In the genomic region with DNA sequence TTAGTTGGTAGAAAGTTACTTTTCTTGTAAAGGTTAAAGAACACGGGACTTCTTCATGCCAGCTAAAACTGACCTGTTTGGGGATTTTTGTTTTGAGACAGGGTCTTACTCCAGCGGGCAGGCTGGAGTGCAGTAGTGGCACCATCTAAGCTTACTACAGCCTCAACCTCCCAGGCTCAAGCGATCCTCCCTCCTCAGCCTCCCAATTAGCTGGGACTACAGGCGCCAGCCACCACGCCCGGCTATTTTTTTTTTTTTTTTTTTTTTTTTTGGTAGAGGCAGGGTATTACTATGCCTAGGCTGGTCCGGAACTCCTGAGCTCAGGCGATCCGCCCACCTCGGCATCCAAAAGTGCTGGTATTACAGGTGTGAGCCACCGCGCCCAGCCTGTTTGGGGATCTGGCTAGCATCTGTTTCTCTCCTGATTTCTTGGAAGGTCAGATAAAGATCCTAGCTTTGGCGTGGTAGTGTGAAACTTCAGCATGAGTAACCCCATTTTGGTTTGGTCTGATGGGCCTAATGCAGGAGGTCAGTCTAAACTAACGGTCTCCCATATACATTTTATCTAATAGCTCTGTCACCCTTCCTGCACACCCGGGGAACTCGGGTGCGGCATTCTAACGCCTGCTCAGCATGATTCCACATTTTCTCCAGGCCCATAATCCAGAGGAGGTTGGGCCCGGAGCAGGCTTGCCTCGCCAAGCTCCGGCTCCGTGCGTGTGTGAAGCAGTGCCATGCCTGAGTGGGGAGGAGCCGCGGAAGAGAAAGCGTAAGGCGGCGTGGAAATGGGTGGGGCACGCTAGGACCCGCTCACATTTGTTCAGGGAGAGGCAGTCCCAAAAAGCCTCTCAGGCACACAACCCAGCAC, we compare ENCODE assay signal across 7 cellular contexts. TPM values are rescaled to one million over a fixed set of nuclear protein-coding genes. Genes with fewer than 3 reads are reported as not detected.
DNase-seq lines count a peak whose midpoint lies in the region; TF ChIP-seq lines count a peak whose summit lies in the region.

No MANE protein-coding gene starts in this region.

- peaks cover 15% of the 10 kb centered on the region for H3K4me1 ChIP-seq in HAP-1

- H3K9me3 ChIP-seq in HAP-1, result no peaks in the 10 kb centered on the region
- no peaks in the 10 kb centered on the region for H3K9me3 ChIP-seq in MG63
- no peaks in the 10 kb centered on the region for H3K9me3 ChIP-seq in WERI-Rb-1 (ENCODE audit: severe bottlenecking)

- no peaks in the 10 kb centered on the region for H3K27me3 ChIP-seq in HAP-1 (ENCODE audit: low read depth)
- H3K27me3 ChIP-seq in MG63, result no peaks in the 10 kb centered on the region
- H3K27me3 ChIP-seq in WERI-Rb-1 (ENCODE audit: insufficient read depth, low read depth, severe bottlenecking), result no peaks in the 10 kb centered on the region

- TF ChIP-seq CTCF in GM12875 (IDR thresholded peaks at IDR 0.05; ENCODE audit: borderline replicate concordance, insufficient read depth, low read depth, low read length), result no peak
- TF ChIP-seq CTCF in WERI-Rb-1 (IDR thresholded peaks at IDR 0.05; ENCODE audit: low read depth, low read length), result no peak
- no peak for TF ChIP-seq CTCF in cardiac fibroblast (IDR thresholded peaks at IDR 0.05; ENCODE audit: low read depth, low read length)

- peak in 1 of 2 experiments; percentile 69 for DNase-seq in HAP-1 (ENCODE audit: low spot score in 2 of 2)
- DNase-seq in MG63, result peak; percentile 86
- DNase-seq in WERI-Rb-1, result peak; percentile 73
- DNase-seq in cardiac fibroblast (ENCODE audit: low read depth in 2 of 2), result peak; percentile 78 to 90
- peak; percentile 54 for DNase-seq in kidney glomerular epithelial cell (lab: John Stamatoyannopoulos, UW)
- peak; percentile 45 to 64 (median 56) for DNase-seq in stimulated activated CD4-positive, alpha-beta T cell treated with anti-CD3 and anti-CD28 coated beads, Interleukin-1b, Interleukin-23, amount 100 ng/mL, for 24 hours (ENCODE audit: low read depth in 4 of 4, low spot score in 1 of 4)

- H3K27ac ChIP-seq in WERI-Rb-1, result peak overlapping the region; percentile 100

- H3K36me3 ChIP-seq in HAP-1 (replicated peaks), result peaks cover 37% of the 10 kb centered on the region
- H3K36me3 ChIP-seq in MG63, result peaks cover 37% of the 10 kb centered on the region
- H3K36me3 ChIP-seq in WERI-Rb-1, result peaks cover 36% of the 10 kb centered on the region

- H3K4me3 ChIP-seq in GM12875 (ENCODE audit: low read depth, low read length) (peak overlapping the region; percentile 93), HAP-1 (peak overlapping the region; percentile 98), MG63 (peak overlapping the region; percentile 98), WERI-Rb-1 (ENCODE audit: low read depth, low read length) (peak overlapping the region; percentile 95), cardiac fibroblast (replicated peaks in 1 of 2; ENCODE audit: low read depth in 2 of 2, low read length in 2 of 2) (peak overlapping the region; percentile 90 to 91)

- in situ Hi-C loops in HAP-1 (cut with MboI; ENCODE audit: low sequenced_read_pairs), result no loop called here

RNA-seq across cellular contexts. Expression of a gene that starts 1.0 kb away (rescaled TPM):
- total RNA-seq in MG63 (2014; rRNA removed; shearing (Covaris generic); ENCODE audit: low replicate concordance), result 200 and 236 TPM in 2 replicates

RNA-seq across cellular contexts. Expression of a gene that starts 26.2 kb away (rescaled TPM):
- 18.1 and 33.0 TPM in 2 replicates for total RNA-seq in MG63 (2014; rRNA removed; shearing (Covaris generic); ENCODE audit: low replicate concordance)
